1 cellular context compared by ENCODE assay signal in genomic region chr14:23588884-23589598, GRCh38.
TF ChIP-seq lines count a peak whose summit lies in the region.

No MANE protein-coding gene starts in this region.

TF ChIP-seq in HepG2, 621 proteins besides CTCF, POLR2A, EP300 and RAD21 (continued from another document and continues in another):
- TF ChIP-seq FOXC1 (CRISPR knock-in tag; IDR thresholded peaks at IDR 0.05; ENCODE audit: borderline replicate concordance) (peak; percentile 99), AKAP8 (CRISPR knock-in tag; IDR thresholded peaks at IDR 0.05) (peak; percentile 78; the same call in 1 of the 2 replicates), NONO (IDR thresholded peaks at IDR 0.05) (no peak), NONO (CRISPR knock-in tag; conservative IDR thresholded peaks at IDR 0.05) (peak; percentile 86), ZSCAN30 (CRISPR knock-in tag; IDR thresholded peaks at IDR 0.05) (peak; percentile 86; the same call in 1 of the 2 replicates), NR3C1 (CRISPR knock-in tag; IDR thresholded peaks at IDR 0.05) (no peak), ZNF512B (CRISPR knock-in tag; IDR thresholded peaks at IDR 0.05; ENCODE audit: borderline replicate concordance) (peak; percentile 80; the same call in 1 of the 2 replicates), DDIT3 (CRISPR knock-in tag; IDR thresholded peaks at IDR 0.05) (no peak), ZNF704 (CRISPR knock-in tag; IDR thresholded peaks at IDR 0.05; ENCODE audit: borderline replicate concordance) (peak; percentile 93; the same call in 1 of the 2 replicates), ZNF280B (CRISPR knock-in tag; IDR thresholded peaks at IDR 0.05; ENCODE audit: borderline replicate concordance) (peak; percentile 97), ZNF720 (CRISPR knock-in tag; IDR thresholded peaks at IDR 0.05) (no peak; the same call in 1 of the 2 replicates), ZHX2 (IDR thresholded peaks at IDR 0.05; ENCODE audit: low read depth) (peak; percentile 84), ZHX2 (CRISPR knock-in tag; IDR thresholded peaks at IDR 0.05; ENCODE audit: borderline replicate concordance) (no peak), FOSL1 (CRISPR knock-in tag; IDR thresholded peaks at IDR 0.05; ENCODE audit: borderline replicate concordance) (no peak), ZNF230 (CRISPR knock-in tag; IDR thresholded peaks at IDR 0.05) (peak; percentile 98), ZFP62 (CRISPR knock-in tag; IDR thresholded peaks at IDR 0.05) (no peak), NR1H2 (CRISPR knock-in tag; IDR thresholded peaks at IDR 0.05; ENCODE audit: borderline replicate concordance, low read depth) (no peak), TRIM24 (CRISPR knock-in tag; IDR thresholded peaks at IDR 0.05) (no peak), ZNF672 (CRISPR knock-in tag; IDR thresholded peaks at IDR 0.05) (no peak), TMF1 (CRISPR knock-in tag; IDR thresholded peaks at IDR 0.05; ENCODE audit: low read depth) (peak; percentile 95; the same call in 1 of the 2 replicates), KDM4B (CRISPR knock-in tag; IDR thresholded peaks at IDR 0.05) (peak; percentile 99), MLXIP (CRISPR knock-in tag; IDR thresholded peaks at IDR 0.05; ENCODE audit: borderline replicate concordance) (no peak), ZKSCAN5 (CRISPR knock-in tag; IDR thresholded peaks at IDR 0.05) (0 out of 2 replicates have a peak, but pooled peaks have one; percentile 35), FIP1L1 (IDR thresholded peaks at IDR 0.05; ENCODE audit: borderline replicate concordance, insufficient read depth, low read depth, low read length) (peak; percentile 91), ZNF784 (CRISPR knock-in tag; IDR thresholded peaks at IDR 0.05; ENCODE audit: borderline replicate concordance) (peak; percentile 79; the same call in 1 of the 2 replicates), IKZF4 (CRISPR knock-in tag; IDR thresholded peaks at IDR 0.05; ENCODE audit: borderline replicate concordance, low read depth, not compliant biosample characterization) (no peak), ZNF280D (CRISPR knock-in tag; IDR thresholded peaks at IDR 0.05) (peak; percentile 96), E2F1 (CRISPR knock-in tag; IDR thresholded peaks at IDR 0.05) (no peak)
